8 cellular contexts compared by ENCODE assay signal in genomic region chr17:78359936-78360370, GRCh38. TPM values are rescaled to one million over a fixed set of nuclear protein-coding genes. Genes with fewer than 3 reads are reported as not detected.
A peak's percentile ranks its signal among the peaks of the same experiment; 100 is the strongest.
DNase-seq lines count a peak whose midpoint lies in the region.

Gene SOCS3, minus strand, starts transcription at chr17:78360077. Its CDS starts 982 bp downstream, at chr17:78359095.

- peak within 1 kb of the TSS; percentile 88 for H3K27ac Mint-ChIP-seq in activated naive CD4-positive, alpha-beta T cell treated with anti-CD3 and anti-CD28 coated beads, Interleukin-2, amount 50 U/mL, for 24 hours

- H3K27ac ChIP-seq in substantia nigra (ENCODE audit: low read depth, low read length, poor library complexity, severe bottlenecking), result peak within 1 kb of the TSS; percentile 81

- no peaks in the 10 kb centered on the region for H3K9me3 Mint-ChIP-seq in activated naive CD4-positive, alpha-beta T cell treated with anti-CD3 and anti-CD28 coated beads, Interleukin-2, amount 50 U/mL, for 24 hours

- peaks cover 11% of the 10 kb centered on the region for H3K36me3 Mint-ChIP-seq in activated naive CD4-positive, alpha-beta T cell treated with anti-CD3 and anti-CD28 coated beads, Interleukin-2, amount 50 U/mL, for 24 hours

- H3K4me1 Mint-ChIP-seq in activated naive CD4-positive, alpha-beta T cell treated with anti-CD3 and anti-CD28 coated beads, Interleukin-2, amount 50 U/mL, for 24 hours, result peaks cover 40% of the 10 kb centered on the region

- no peaks in the 10 kb centered on the region for H3K27me3 Mint-ChIP-seq in activated naive CD4-positive, alpha-beta T cell treated with anti-CD3 and anti-CD28 coated beads, Interleukin-2, amount 50 U/mL, for 24 hours

- peak within 1 kb of the TSS; percentile 90 for H3K4me3 Mint-ChIP-seq in activated naive CD4-positive, alpha-beta T cell treated with anti-CD3 and anti-CD28 coated beads, Interleukin-2, amount 50 U/mL, for 24 hours

- DNase-seq in D341Med (ENCODE audit: low spot score), result peak; percentile 92
- peak; percentile 98 for DNase-seq in GOT3 (lab: John Stamatoyannopoulos, UW)
- DNase-seq in NCI-H1092 (lab: John Stamatoyannopoulos, UW), result peak; percentile 58
- DNase-seq in SKM-1 treated with dmso at 0.1 percent for 144 hours (lab: John Stamatoyannopoulos, UW; ENCODE audit: unreplicated experiment), result peak; percentile 77
- peak; percentile 86 for DNase-seq in globus pallidus (ENCODE audit: low spot score)
- peak; percentile 86 for DNase-seq in occipital lobe (lab: John Stamatoyannopoulos, UW)
- peak in 48 of 49 donors; percentile 23 to 97 (median 68) for DNase-seq in substantia nigra (lab: John Stamatoyannopoulos, UW)

RNA-seq across cellular contexts. Expression of gene SOCS3, which starts in this region (rescaled TPM):
- 8.3 TPM for total RNA-seq in occipital lobe

Comparison
In these comparisons a context has a peak if more than half of its experiments do, and no peak if none do; other contexts are left out.
1. Peak in every context shown above with its lines: DNase-seq and H3K27ac ChIP-seq.